1 cellular context compared by ENCODE assay signal in genomic region chr15:80160570-80161156, GRCh38.
TF ChIP-seq lines count a peak whose summit lies in the region.

No MANE protein-coding gene starts in this region.

TF ChIP-seq in K562, 482 proteins besides CTCF, POLR2A, EP300 and RAD21 (continued from another document):
- TF ChIP-seq ZNF318 (IDR thresholded peaks at IDR 0.05; ENCODE audit: borderline replicate concordance in 1 of 2, low read depth in 1 of 2), result peak in 1 of 2 experiments; percentile 71; a peak in 2 of 4 replicates
- TF ChIP-seq SMARCE1 (IDR thresholded peaks at IDR 0.05), result 0 out of 2 replicates have a peak, but pooled peaks have one; percentile 37
- TF ChIP-seq BCOR (IDR thresholded peaks at IDR 0.05), result no peak
- no peak for TF ChIP-seq ZNF518B (CRISPR knock-in tag; IDR thresholded peaks at IDR 0.05)
- no peak for TF ChIP-seq MBD1 (CRISPR knock-in tag; IDR thresholded peaks at IDR 0.05)
- no peak for TF ChIP-seq CBX1 (IDR thresholded peaks at IDR 0.05; ENCODE audit: low read depth)
- no peak for TF ChIP-seq ATF1 (CRISPR knock-in tag; IDR thresholded peaks at IDR 0.05)
- peak; percentile 43; the same call in 1 of the 2 replicates for TF ChIP-seq ATF1 (tag; IDR thresholded peaks at IDR 0.05)
- TF ChIP-seq ZNF668 (CRISPR knock-in tag; IDR thresholded peaks at IDR 0.05), result peak; percentile 64
- no peak for TF ChIP-seq IFI16 (CRISPR knock-in tag; IDR thresholded peaks at IDR 0.05)
